ENCODE assay signal across 13 cellular contexts in the genomic region with DNA sequence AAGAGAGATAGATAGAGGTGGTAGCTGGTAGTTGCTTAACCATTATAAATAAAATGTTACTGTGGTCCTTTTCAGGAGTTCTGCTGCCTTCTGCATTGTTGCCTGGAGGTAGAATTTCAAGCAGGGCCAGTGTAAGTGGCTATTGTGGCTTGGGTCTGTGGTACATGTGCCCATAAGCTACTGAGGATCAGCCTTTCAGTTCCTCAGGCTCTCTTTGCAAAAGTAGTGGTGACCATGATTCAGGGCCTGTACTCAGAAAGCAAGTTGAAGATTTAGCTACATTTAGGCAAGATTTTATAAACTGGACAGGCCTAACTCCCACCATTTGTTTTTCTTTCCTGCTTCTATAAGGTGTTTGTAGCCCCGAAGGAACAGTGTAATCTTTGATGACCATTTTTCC.
DNase-seq lines count a peak whose midpoint lies in the region; ATAC-seq and TF ChIP-seq lines count a peak whose summit lies in the region.
"Had no signal": no experiment of that assay in that cellular context is flagged by ENCODE, and none has a peak within 500 bp of the region (broad histone marks: within the 10 kb centered on the region; RNA-seq: fewer than 3 reads in every experiment).

No MANE protein-coding gene starts in this region.

- TF ChIP-seq EP300 in esophagus muscularis mucosa (IDR thresholded peaks at IDR 0.05) = no peak

- peaks cover 65% of the 10 kb centered on the region for H3K4me1 ChIP-seq in left ventricle myocardium inferior
- peaks cover 28 to 42% (median 31%) of the 10 kb centered on the region in 4 donors for H3K4me1 ChIP-seq in esophagus muscularis mucosa
- H3K4me1 ChIP-seq in psoas muscle = no peaks in the 10 kb centered on the region
- peaks cover 16% of the 10 kb centered on the region for H3K4me1 ChIP-seq in vagina

- no peak for TF ChIP-seq POLR2A in esophagus muscularis mucosa (IDR thresholded peaks at IDR 0.05; ENCODE audit: low read depth)
- TF ChIP-seq POLR2A in vagina (IDR thresholded peaks at IDR 0.05) = no peak

- intact Hi-C loops in left ventricle myocardium inferior (cut with micrococcal nuclease) (no loop called here), Right ventricle myocardium inferior (cut with DNase I) (no loop called here), esophagus muscularis mucosa (cut with DNase I) (no loop called here), psoas muscle (cut with DNase I) (no loop called here), vagina (cut with DNase I) (no loop called here)

- H3K27ac ChIP-seq in left ventricle myocardium inferior (replicated peaks) (peak overlapping the region; percentile 84), esophagus muscularis mucosa (replicated peaks in 1 of 4) (peak overlapping the region; percentile 62 to 82 (median 76)), psoas muscle (peak overlapping the region; percentile 25), vagina (peak overlapping the region; percentile 63)

- 33% methylated on average over 1 of the region's 1 CpG for WGBS in esophagus muscularis mucosa
- WGBS in psoas muscle, 3 donors = 41 to 63% (median 43%) methylated on average over 1 of the region's 1 CpG

- H3K36me3 ChIP-seq in left ventricle myocardium inferior = no peaks in the 10 kb centered on the region
- no peaks in the 10 kb centered on the region for H3K36me3 ChIP-seq in esophagus muscularis mucosa
- no peaks in the 10 kb centered on the region for H3K36me3 ChIP-seq in psoas muscle (ENCODE audit: insufficient read depth in 1 of 2, low read depth in 1 of 2)
- no peaks in the 10 kb centered on the region for H3K36me3 ChIP-seq in vagina

- TF ChIP-seq CTCF in left ventricle myocardium inferior (IDR thresholded peaks at IDR 0.05; ENCODE audit: borderline replicate concordance) = no peak
- no peak for TF ChIP-seq CTCF in esophagus muscularis mucosa (IDR thresholded peaks at IDR 0.05)
- no peak for TF ChIP-seq CTCF in psoas muscle (IDR thresholded peaks at IDR 0.05)
- no peak for TF ChIP-seq CTCF in vagina (IDR thresholded peaks at IDR 0.05)

- H3K4me3 ChIP-seq in left ventricle myocardium inferior (peak overlapping the region; percentile 47), esophagus muscularis mucosa (no peak overlapping the region), psoas muscle (no peak overlapping the region), vagina (no peak overlapping the region)
- H3K4me3 ChIP-seq: skin epidermis had no signal

- H3K9me3 ChIP-seq in left ventricle myocardium inferior (replicated peaks) (no peaks in the 10 kb centered on the region), esophagus muscularis mucosa (no peaks in the 10 kb centered on the region), psoas muscle (no peaks in the 10 kb centered on the region), vagina (no peaks in the 10 kb centered on the region)

- H3K27me3 ChIP-seq in left ventricle myocardium inferior (ENCODE audit: low read depth) (no peaks in the 10 kb centered on the region), esophagus muscularis mucosa (no peaks in the 10 kb centered on the region), psoas muscle (ENCODE audit: insufficient read depth in 3 of 3, low read length in 2 of 3) (no peaks in the 10 kb centered on the region), vagina (no peaks in the 10 kb centered on the region)

- DNase-seq in left ventricle myocardium inferior (no peak), Right ventricle myocardium inferior (ENCODE audit: missing footprints) (no peak), esophagus muscularis mucosa (ENCODE audit: extremely low spot score) (no peak), psoas muscle (no peak), vagina (ENCODE audit: extremely low spot score in 2 of 2) (no peak), SIG-M5 treated with dmso at 0.1 percent for 504 hours (lab: John Stamatoyannopoulos, UW; ENCODE audit: unreplicated experiment) (no peak)
- no peak for DNase-seq in stimulated activated CD4-positive, alpha-beta T cell treated with anti-CD3 and anti-CD28 coated beads, Interleukin-2, amount 100 ng/mL, for 48 hours
- DNase-seq in stimulated activated CD4-positive, alpha-beta T cell treated with anti-CD3 and anti-CD28 coated beads, Interleukin-4, amount 100 ng/mL, for 1 hour = no peak
- DNase-seq: activated CD8-positive, alpha-beta memory T cell treated with anti-CD3 and anti-CD28 coated beads, Interleukin-2, amount 10 ng/mL, durations not matched to agents 7 days and 5 days; AML-193; Karpas-422; NCI-H2081 had no signal

- ATAC-seq in Right ventricle myocardium inferior = no peak
- no peak for ATAC-seq in psoas muscle
- ATAC-seq: activated CD8-positive, alpha-beta memory T cell treated with anti-CD3 and anti-CD28 coated beads, Interleukin-2, amount 10 ng/mL, durations not matched to agents 7 days and 5 days had no signal

Comparison
In these comparisons a context has a peak if more than half of its experiments do, and no peak if none do; other contexts are left out.
1. H3K27ac ChIP-seq: peak in every context shown above with its lines; median percentile 84 in left ventricle myocardium inferior; 76 in esophagus muscularis mucosa; 63 in vagina; 25 in psoas muscle.